ENCODE assay signal across 11 cellular contexts in the genomic region with DNA sequence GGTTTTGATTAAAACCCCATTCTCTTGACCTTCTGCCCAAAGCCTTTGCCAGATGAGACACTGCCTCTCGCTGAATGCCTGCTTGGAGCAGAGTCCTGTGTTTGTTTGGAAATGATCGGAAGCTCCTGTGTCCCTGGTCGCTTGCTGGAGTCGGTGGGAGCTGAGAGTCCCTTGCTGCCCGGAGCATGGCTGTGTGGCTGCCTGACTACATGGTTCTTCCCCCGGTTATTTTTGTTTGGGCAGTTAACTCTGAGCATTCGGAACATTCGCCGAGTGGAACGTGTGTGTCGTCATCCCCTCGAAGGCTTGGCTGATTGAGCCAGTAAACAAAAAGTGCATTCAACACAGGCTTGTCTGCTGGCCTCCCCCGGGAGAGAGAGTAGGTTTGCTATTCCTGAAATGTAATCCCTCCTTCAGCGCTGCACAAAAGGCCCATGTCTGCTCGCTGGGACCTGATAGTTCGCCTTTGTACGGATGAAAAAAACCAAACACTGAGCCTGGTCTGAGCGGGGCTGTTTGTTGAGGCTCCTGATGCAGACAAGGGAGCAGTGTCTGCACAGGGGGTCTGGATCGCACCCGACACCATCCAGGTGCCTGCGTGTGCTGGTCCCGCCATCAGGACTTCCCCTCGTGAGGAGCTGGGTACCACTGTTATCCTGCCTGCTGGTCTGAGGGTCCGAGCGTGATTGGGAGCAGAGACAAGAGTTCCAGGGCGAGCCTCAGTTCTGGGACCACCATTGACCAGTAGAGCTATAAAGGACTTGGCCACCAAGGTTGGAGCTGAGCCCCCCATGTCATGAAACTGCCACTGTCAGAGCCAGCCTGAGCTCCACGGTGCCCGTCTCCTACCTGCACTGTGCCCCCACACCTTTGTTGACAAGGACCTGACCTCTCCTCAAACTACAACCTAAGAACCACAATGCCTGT.
DNase-seq lines count a peak whose midpoint lies in the region; ATAC-seq and TF ChIP-seq lines count a peak whose summit lies in the region.
"Had no signal": no experiment of that assay in that cellular context is flagged by ENCODE, and none has a peak within 500 bp of the region (broad histone marks: within the 10 kb centered on the region; RNA-seq: fewer than 3 reads in every experiment).

No MANE protein-coding gene starts in this region.

- no peaks in the 10 kb centered on the region for H3K36me3 Mint-ChIP-seq in activated CD8-positive, alpha-beta T cell treated with anti-CD3 and anti-CD28 coated beads for 36 hours (ENCODE audit: low read depth)

- intact Hi-C loops in activated CD8-positive, alpha-beta T cell treated with anti-CD3 and anti-CD28 coated beads for 36 hours (cut with micrococcal nuclease): no loop called here
- intact Hi-C loops in spleen (cut with DNase I; ENCODE audit: low total_unique reads): no loop called here

- H3K9me3 ChIP-seq in HUES48 (ENCODE audit: control insufficient read depth, insufficient read depth, low read length) (no peaks in the 10 kb centered on the region), spleen (no peaks in the 10 kb centered on the region)
- H3K9me3 ChIP-seq: upper lobe of left lung had no signal

- DNase-seq in astrocyte of the spinal cord (ENCODE audit: low read depth, low spot score) (peak; percentile 29), hypothalamus (lab: John Stamatoyannopoulos, UW) (peak in 46 of 51 donors; percentile 13 to 90 (median 66)), spleen (no peak)
- no peak for DNase-seq in activated CD4-positive, alpha-beta T cell treated with anti-CD3 and anti-CD28 coated beads, Interleukin-2, amount 50 U/mL, for 1 hour
- no peak for DNase-seq in activated CD8-positive, alpha-beta T cell treated with anti-CD3 and anti-CD28 coated beads for 36 hours
- DNase-seq: activated gamma-delta T cell; stimulated activated CD4-positive, alpha-beta T cell treated with anti-CD3 and anti-CD28 coated beads, Interleukin-12 subunit alpha, Interleukin-12 subunit beta, amount 100 ng/mL, for 4 hours; upper lobe of left lung had no signal

- in situ Hi-C loops in astrocyte of the spinal cord (cut with HindIII; ENCODE audit: low sequenced_read_pairs): no loop called here

- CTCF ChIA-PET in activated CD8-positive, alpha-beta T cell treated with anti-CD3 and anti-CD28 coated beads for 36 hours (lab: Charles Lee): no interaction called here

- H3K27me3 ChIP-seq in HUES48 (ENCODE audit: control insufficient read depth, insufficient read depth, low read length) (no peaks in the 10 kb centered on the region), rectal smooth muscle tissue (ENCODE audit: control insufficient read depth, insufficient read depth, low read length) (no peaks in the 10 kb centered on the region), spleen (replicated peaks in 1 of 7) (no peaks in the 10 kb centered on the region)
- H3K27me3 ChIP-seq: upper lobe of left lung had no signal

- no peaks in the 10 kb centered on the region for H3K9me3 Mint-ChIP-seq in activated CD8-positive, alpha-beta T cell treated with anti-CD3 and anti-CD28 coated beads for 36 hours

- H3K4me1 ChIP-seq in HUES48 (ENCODE audit: control insufficient read depth, insufficient read depth, low read length) (peaks cover 58% of the 10 kb centered on the region), rectal smooth muscle tissue (ENCODE audit: control insufficient read depth, insufficient read depth, low read length) (peaks cover 2% of the 10 kb centered on the region), spleen (peaks cover 0 to 13% (median 4%) of the 10 kb centered on the region in 6 donors)

- H3K27ac ChIP-seq in HUES48 (ENCODE audit: low read depth, low read length) (peak overlapping the region; percentile 42), rectal smooth muscle tissue (ENCODE audit: low read depth, low read length) (peak overlapping the region; percentile 40), spleen (no peak overlapping the region)

- no peak for TF ChIP-seq POLR2A in spleen (IDR thresholded peaks at IDR 0.05)

- no peak for TF ChIP-seq CTCF in astrocyte of the spinal cord (IDR thresholded peaks at IDR 0.05; ENCODE audit: low read depth, low read length)
- TF ChIP-seq CTCF in activated CD8-positive, alpha-beta T cell treated with anti-CD3 and anti-CD28 coated beads for 36 hours (IDR thresholded peaks at IDR 0.05): no peak
- TF ChIP-seq CTCF in spleen (IDR thresholded peaks at IDR 0.05 in 8 of 11, conservative IDR thresholded peaks at IDR 0.05 in 3 of 11): no peak

- ATAC-seq in activated CD8-positive, alpha-beta T cell treated with anti-CD3 and anti-CD28 coated beads for 36 hours: no peak
- no peak for ATAC-seq in GM18870 (IDR thresholded peaks at IDR 0.05; ENCODE audit: unreplicated experiment)

- POLR2A ChIA-PET in activated CD8-positive, alpha-beta T cell treated with anti-CD3 and anti-CD28 coated beads for 36 hours (lab: Charles Lee): no interaction called here

- H3K27ac Mint-ChIP-seq in activated CD8-positive, alpha-beta T cell treated with anti-CD3 and anti-CD28 coated beads for 36 hours: no peak overlapping the region

- no peak overlapping the region for H3K4me3 Mint-ChIP-seq in activated CD8-positive, alpha-beta T cell treated with anti-CD3 and anti-CD28 coated beads for 36 hours

- 78 to 83% (median 82%) methylated on average over 26 to 28 of the region's 28 CpGs for WGBS in spleen, 5 donors

- peaks cover 6% of the 10 kb centered on the region for H3K27me3 Mint-ChIP-seq in activated CD8-positive, alpha-beta T cell treated with anti-CD3 and anti-CD28 coated beads for 36 hours

- H3K9ac ChIP-seq in HUES48 (ENCODE audit: low read depth, low read length) (no peak overlapping the region; the same call in 1 of the 2 replicates), rectal smooth muscle tissue (ENCODE audit: low read length) (no peak overlapping the region)

- no peak overlapping the region for H3K4me3 ChIP-seq in HUES48 (ENCODE audit: low read depth, low read length)
- no peak overlapping the region for H3K4me3 ChIP-seq in astrocyte of the spinal cord (ENCODE audit: low read depth, low read length)
- no peak overlapping the region for H3K4me3 ChIP-seq in rectal smooth muscle tissue (ENCODE audit: low read length)
- H3K4me3 ChIP-seq in spleen: no peak overlapping the region
- H3K4me3 ChIP-seq: upper lobe of left lung had no signal

- H3K36me3 ChIP-seq in HUES48 (ENCODE audit: control insufficient read depth, insufficient read depth, low read length) (no peaks in the 10 kb centered on the region), rectal smooth muscle tissue (ENCODE audit: control insufficient read depth, insufficient read depth, low read length) (no peaks in the 10 kb centered on the region), spleen (no peaks in the 10 kb centered on the region)
- H3K36me3 ChIP-seq: upper lobe of left lung had no signal

- no peaks in the 10 kb centered on the region for H3K4me1 Mint-ChIP-seq in activated CD8-positive, alpha-beta T cell treated with anti-CD3 and anti-CD28 coated beads for 36 hours (ENCODE audit: low read depth)

Comparison
In these comparisons a context has a peak if more than half of its experiments do, and no peak if none do; other contexts are left out.
1. H3K27ac ChIP-seq: peak in HUES48 (single experiment) and rectal smooth muscle tissue (single experiment); none in spleen (0 of 8).
2. DNase-seq: peak in astrocyte of the spinal cord (single experiment) and hypothalamus (46 of 51); none in activated CD4-positive, alpha-beta T cell treated with anti-CD3 and anti-CD28 coated beads, Interleukin-2, amount 50 U/mL, for 1 hour (single experiment), activated CD8-positive, alpha-beta T cell treated with anti-CD3 and anti-CD28 coated beads for 36 hours (single experiment) and spleen (single experiment).